In the genomic region with DNA sequence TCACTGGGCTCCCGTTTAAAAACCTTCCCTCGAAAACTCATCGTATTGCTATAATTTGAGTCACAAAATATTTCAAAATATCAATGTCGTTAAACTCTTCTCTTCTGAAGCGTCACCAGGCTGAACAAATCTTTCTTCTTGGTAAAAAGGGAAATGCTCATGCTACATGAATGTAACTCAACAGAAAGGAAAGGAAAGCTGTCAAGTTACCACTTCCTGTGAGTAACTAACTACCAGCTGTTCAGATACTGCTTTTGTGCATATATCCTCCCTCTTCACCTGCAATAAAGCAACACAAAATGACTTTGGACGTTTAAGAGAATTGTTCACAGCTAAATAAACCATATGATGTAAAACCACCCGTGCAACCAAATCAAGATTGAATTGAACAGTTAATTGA, we compare ENCODE assay signal across 8 cellular contexts.
DNase-seq lines count a peak whose midpoint lies in the region; ATAC-seq, FAIRE-seq and TF ChIP-seq lines count a peak whose summit lies in the region.

No MANE protein-coding gene starts in this region.

- DNase-seq in GM12891 (ENCODE audit: insufficient read length, low spot score) = no peak
- peak; percentile 91 for DNase-seq in LHCN-M2 (ENCODE audit: low read depth)
- DNase-seq in GM12878 (ENCODE audit: low read depth, low spot score) = no peak
- DNase-seq in osteoblast (ENCODE audit: insufficient read length, low spot score, missing footprints) = no peak
- DNase-seq in SK-N-DZ (ENCODE audit: low spot score) = no peak
- DNase-seq in frontal cortex (ENCODE audit: low spot score in 2 of 2) = no peak
- DNase-seq in right atrium auricular region (ENCODE audit: low spot score) = no peak

- SMC1A ChIA-PET in GM12878 (lab: Charles Lee; ENCODE audit: uncharacterized antibody, unreplicated experiment) = interaction anchor here (0.8 to 23.4 kb wide), 11 partner anchors 10 to 93 kb away, joined by 3 to 443 read pairs (median 5); no protein-coding TSS in a partner anchor

- ATAC-seq in GM21737 (IDR thresholded peaks at IDR 0.05; ENCODE audit: unreplicated experiment) (peak; percentile 75), GM12878 (peak; percentile 54)

- H3K36me3 ChIP-seq in GM12878 (ENCODE audit: control insufficient read depth in 2 of 2, insufficient read depth in 2 of 2, low read length in 1 of 2) (no peaks in the 10 kb centered on the region), osteoblast (ENCODE audit: insufficient read depth, low read length) (no peaks in the 10 kb centered on the region), right atrium auricular region (no peaks in the 10 kb centered on the region)

- peak overlapping the region; percentile 78 for H3K4me3 ChIP-seq in GM12878
- peak overlapping the region; percentile 55 for H3K4me3 ChIP-seq in osteoblast (ENCODE audit: insufficient read depth, low read length)
- no peak overlapping the region for H3K4me3 ChIP-seq in right atrium auricular region

- CTCF ChIA-PET in GM12878 (lab: Yijun Ruan, JAX) = interaction anchor here (1.0 to 4.7 kb wide), 5 partner anchors 10 to 56 kb away, joined by 4 to 15 read pairs (median 6); no protein-coding TSS in a partner anchor

- H3K4me2 ChIP-seq in GM12878 (ENCODE audit: control insufficient read depth, insufficient read depth) (peak overlapping the region; percentile 90; the same call in 1 of the 2 replicates), osteoblast (ENCODE audit: insufficient read depth, low read length) (peak overlapping the region; percentile 82)

- no peak for TF ChIP-seq CTCF in GM12878 (IDR thresholded peaks at IDR 0.05 in 2 of 3, conservative IDR thresholded peaks at IDR 0.05 in 1 of 3; ENCODE audit: control insufficient read depth in 2 of 3, extremely low read depth in 1 of 3, insufficient read depth in 1 of 3, low read depth in 3 of 3, low read length in 3 of 3)
- no peak for TF ChIP-seq CTCF in osteoblast (IDR thresholded peaks at IDR 0.05; ENCODE audit: extremely low read depth, low read depth, low read length)
- TF ChIP-seq CTCF in right atrium auricular region (IDR thresholded peaks at IDR 0.05) = no peak

- H3K9ac ChIP-seq in GM12878 (ENCODE audit: control insufficient read depth, insufficient read depth, low read length) = peak overlapping the region; percentile 92

- peak; percentile 57; the same call in 1 of the 2 replicates for TF ChIP-seq POLR2A in GM12891 (IDR thresholded peaks at IDR 0.05; ENCODE audit: low read depth, low read length)
- TF ChIP-seq POLR2A in GM12878 (IDR thresholded peaks at IDR 0.05; ENCODE audit: low read depth, low read length) = no peak

- in situ Hi-C loops in GM12878 (cut with MboI) = no loop called here

- FAIRE-seq in GM12891 (lab: Jason Lieb, UNC) = peak; percentile 97
- no peak for FAIRE-seq in GM12878 (lab: Jason Lieb, UNC)
- no peak for FAIRE-seq in frontal cortex (lab: Jason Lieb, UNC)

- H4K20me1 ChIP-seq in GM12878 (ENCODE audit: control insufficient read depth, insufficient read depth) = no peaks in the 10 kb centered on the region
- no peaks in the 10 kb centered on the region for H4K20me1 ChIP-seq in osteoblast (ENCODE audit: insufficient read depth, low read length)

- H3K27me3 ChIP-seq in GM12878 (replicated peaks in 1 of 2; ENCODE audit: control insufficient read depth in 2 of 2, insufficient read depth in 2 of 2, low read length in 1 of 2) = no peaks in the 10 kb centered on the region
- H3K27me3 ChIP-seq in osteoblast (ENCODE audit: insufficient read depth, low read length) = no peaks in the 10 kb centered on the region
- no peaks in the 10 kb centered on the region for H3K27me3 ChIP-seq in right atrium auricular region

- H2AFZ ChIP-seq in GM12878 (ENCODE audit: control insufficient read depth, low read depth, low read length) (no peak overlapping the region), osteoblast (ENCODE audit: low read length) (peak overlapping the region; percentile 32)

- peak overlapping the region; percentile 86 for H3K27ac ChIP-seq in GM12878 (ENCODE audit: control insufficient read depth, insufficient read depth)
- peak overlapping the region; percentile 86 for H3K27ac ChIP-seq in osteoblast (ENCODE audit: low read depth, low read length)
- peak overlapping the region in 1 of 2 donors; percentile 3 for H3K27ac ChIP-seq in right atrium auricular region

- intact Hi-C loops in GM12878 (cut with micrococcal nuclease; ENCODE audit: unreplicated experiment) = loop anchor here (5.0 to 10.0 kb wide), 2 partner anchors 330 to 1888 kb away; partner anchors contain the start of gene RHBDD1

- H3K4me1 ChIP-seq in GM12878 (ENCODE audit: control insufficient read depth, insufficient read depth, low read length) (peaks cover 49% of the 10 kb centered on the region), osteoblast (ENCODE audit: insufficient read depth, low read length) (peaks cover 42% of the 10 kb centered on the region), right atrium auricular region (peaks cover 0 to 13% of the 10 kb centered on the region in 2 donors)

- no peaks in the 10 kb centered on the region for H3K9me3 ChIP-seq in GM12878 (replicated peaks; ENCODE audit: control insufficient read depth, insufficient read depth, low read length)
- no peaks in the 10 kb centered on the region for H3K9me3 ChIP-seq in osteoblast (ENCODE audit: low read depth, low read length)
- no peaks in the 10 kb centered on the region for H3K9me3 ChIP-seq in right atrium auricular region

- peaks cover 84% of the 10 kb centered on the region for H3K79me2 ChIP-seq in GM12878 (ENCODE audit: control insufficient read depth, insufficient read depth, low read length)
- peaks cover 78% of the 10 kb centered on the region for H3K79me2 ChIP-seq in osteoblast (ENCODE audit: insufficient read depth, low read length)

- no TSS peak for BruUV-seq in GM12878 (replicated peaks; lab: Mats Ljungman, UMichigan)

- WGBS in GM12878 (ENCODE audit: insufficient coverage, insufficient replicate concordance, low lambda C conversion rate, missing lambda C conversion rate) = 1% methylated on average over 7 of the region's 7 CpGs

- no peak for TF ChIP-seq RAD21 in GM12878 (IDR thresholded peaks at IDR 0.05; ENCODE audit: insufficient read depth, low read depth, low read length)

- POLR2A ChIA-PET in GM12878 (lab: Charles Lee) = interaction anchor here (1.2 to 1.8 kb wide), 3 partner anchors 9 to 53 kb away, joined by 4 to 9 read pairs (median 6); no protein-coding TSS in a partner anchor

- peak in 1 of 2 experiments; percentile 52; a peak in 1 of 4 replicates for TF ChIP-seq EP300 in GM12878 (IDR thresholded peaks at IDR 0.05; ENCODE audit: borderline replicate concordance in 1 of 2, control insufficient read depth in 1 of 2, low read depth in 2 of 2, low read length in 2 of 2)

- RAD21 ChIA-PET in GM12878 (lab: Charles Lee; ENCODE audit: unreplicated experiment) = interaction anchor here (1.0 to 2.1 kb wide), 6 partner anchors 8 to 92 kb away, joined by 3 to 7 read pairs (median 4); no protein-coding TSS in a partner anchor

TF ChIP-seq in GM12891, 5 proteins besides CTCF, POLR2A, EP300 and RAD21:
- TF ChIP-seq TAF1 (IDR thresholded peaks at IDR 0.05; ENCODE audit: low read depth, low read length) (no peak), PAX5 (IDR thresholded peaks at IDR 0.05; ENCODE audit: insufficient read depth, low read length, severe bottlenecking) (no peak), POLR2AphosphoS5 (IDR thresholded peaks at IDR 0.05; ENCODE audit: low read depth, low read length) (peak; percentile 34; the same call in 1 of the 2 replicates), SPI1 (IDR thresholded peaks at IDR 0.05; ENCODE audit: low read depth, low read length) (peak; percentile 87)
TF ChIP-seq in GM12891: peak in this region for 2.

TF ChIP-seq in GM12878, 131 proteins besides CTCF, POLR2A, EP300 and RAD21 (continues in another document):
- TF ChIP-seq, protein P1, sequence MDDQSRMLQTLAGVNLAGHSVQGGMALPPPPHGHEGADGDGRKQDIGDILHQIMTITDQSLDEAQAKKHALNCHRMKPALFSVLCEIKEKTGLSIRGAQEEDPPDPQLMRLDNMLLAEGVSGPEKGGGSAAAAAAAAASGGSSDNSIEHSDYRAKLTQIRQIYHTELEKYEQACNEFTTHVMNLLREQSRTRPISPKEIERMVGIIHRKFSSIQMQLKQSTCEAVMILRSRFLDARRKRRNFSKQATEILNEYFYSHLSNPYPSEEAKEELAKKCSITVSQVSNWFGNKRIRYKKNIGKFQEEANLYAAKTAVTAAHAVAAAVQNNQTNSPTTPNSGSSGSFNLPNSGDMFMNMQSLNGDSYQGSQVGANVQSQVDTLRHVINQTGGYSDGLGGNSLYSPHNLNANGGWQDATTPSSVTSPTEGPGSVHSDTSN (IDR thresholded peaks at IDR 0.05; ENCODE audit: insufficient replicate concordance, low read depth, low read length) = peak; percentile 7
- TF ChIP-seq, protein P2, sequence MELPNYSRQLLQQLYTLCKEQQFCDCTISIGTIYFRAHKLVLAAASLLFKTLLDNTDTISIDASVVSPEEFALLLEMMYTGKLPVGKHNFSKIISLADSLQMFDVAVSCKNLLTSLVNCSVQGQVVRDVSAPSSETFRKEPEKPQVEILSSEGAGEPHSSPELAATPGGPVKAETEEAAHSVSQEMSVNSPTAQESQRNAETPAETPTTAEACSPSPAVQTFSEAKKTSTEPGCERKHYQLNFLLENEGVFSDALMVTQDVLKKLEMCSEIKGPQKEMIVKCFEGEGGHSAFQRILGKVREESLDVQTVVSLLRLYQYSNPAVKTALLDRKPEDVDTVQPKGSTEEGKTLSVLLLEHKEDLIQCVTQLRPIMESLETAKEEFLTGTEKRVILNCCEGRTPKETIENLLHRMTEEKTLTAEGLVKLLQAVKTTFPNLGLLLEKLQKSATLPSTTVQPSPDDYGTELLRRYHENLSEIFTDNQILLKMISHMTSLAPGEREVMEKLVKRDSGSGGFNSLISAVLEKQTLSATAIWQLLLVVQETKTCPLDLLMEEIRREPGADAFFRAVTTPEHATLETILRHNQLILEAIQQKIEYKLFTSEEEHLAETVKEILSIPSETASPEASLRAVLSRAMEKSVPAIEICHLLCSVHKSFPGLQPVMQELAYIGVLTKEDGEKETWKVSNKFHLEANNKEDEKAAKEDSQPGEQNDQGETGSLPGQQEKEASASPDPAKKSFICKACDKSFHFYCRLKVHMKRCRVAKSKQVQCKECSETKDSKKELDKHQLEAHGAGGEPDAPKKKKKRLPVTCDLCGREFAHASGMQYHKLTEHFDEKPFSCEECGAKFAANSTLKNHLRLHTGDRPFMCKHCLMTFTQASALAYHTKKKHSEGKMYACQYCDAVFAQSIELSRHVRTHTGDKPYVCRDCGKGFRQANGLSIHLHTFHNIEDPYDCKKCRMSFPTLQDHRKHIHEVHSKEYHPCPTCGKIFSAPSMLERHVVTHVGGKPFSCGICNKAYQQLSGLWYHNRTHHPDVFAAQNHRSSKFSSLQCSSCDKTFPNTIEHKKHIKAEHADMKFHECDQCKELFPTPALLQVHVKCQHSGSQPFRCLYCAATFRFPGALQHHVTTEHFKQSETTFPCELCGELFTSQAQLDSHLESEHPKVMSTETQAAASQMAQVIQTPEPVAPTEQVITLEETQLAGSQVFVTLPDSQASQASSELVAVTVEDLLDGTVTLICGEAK (IDR thresholded peaks at IDR 0.05; ENCODE audit: borderline replicate concordance) = peak; percentile 76; the same call in 1 of the 2 replicates
- 0 out of 2 replicates have a peak, but pooled peaks have one; percentile 43 for TF ChIP-seq NBN (IDR thresholded peaks at IDR 0.05)
- TF ChIP-seq CREB1 (IDR thresholded peaks at IDR 0.05; ENCODE audit: low read depth) = peak; percentile 70; the same call in 1 of the 2 replicates

Comparison
In these comparisons a context has a peak if more than half of its experiments do, and no peak if none do; other contexts are left out.
1. H3K4me3 ChIP-seq: peak in GM12878 (single experiment) and osteoblast (single experiment); none in right atrium auricular region (0 of 2).